1 cellular context compared by ENCODE assay signal in genomic region chr11:104694259-104695070, GRCh38.
TF ChIP-seq lines count a peak whose summit lies in the region.

No MANE protein-coding gene starts in this region.

TF ChIP-seq in GM23338, 12 proteins besides CTCF, POLR2A, EP300 and RAD21 (continued from another document):
- TF ChIP-seq, protein P1, sequence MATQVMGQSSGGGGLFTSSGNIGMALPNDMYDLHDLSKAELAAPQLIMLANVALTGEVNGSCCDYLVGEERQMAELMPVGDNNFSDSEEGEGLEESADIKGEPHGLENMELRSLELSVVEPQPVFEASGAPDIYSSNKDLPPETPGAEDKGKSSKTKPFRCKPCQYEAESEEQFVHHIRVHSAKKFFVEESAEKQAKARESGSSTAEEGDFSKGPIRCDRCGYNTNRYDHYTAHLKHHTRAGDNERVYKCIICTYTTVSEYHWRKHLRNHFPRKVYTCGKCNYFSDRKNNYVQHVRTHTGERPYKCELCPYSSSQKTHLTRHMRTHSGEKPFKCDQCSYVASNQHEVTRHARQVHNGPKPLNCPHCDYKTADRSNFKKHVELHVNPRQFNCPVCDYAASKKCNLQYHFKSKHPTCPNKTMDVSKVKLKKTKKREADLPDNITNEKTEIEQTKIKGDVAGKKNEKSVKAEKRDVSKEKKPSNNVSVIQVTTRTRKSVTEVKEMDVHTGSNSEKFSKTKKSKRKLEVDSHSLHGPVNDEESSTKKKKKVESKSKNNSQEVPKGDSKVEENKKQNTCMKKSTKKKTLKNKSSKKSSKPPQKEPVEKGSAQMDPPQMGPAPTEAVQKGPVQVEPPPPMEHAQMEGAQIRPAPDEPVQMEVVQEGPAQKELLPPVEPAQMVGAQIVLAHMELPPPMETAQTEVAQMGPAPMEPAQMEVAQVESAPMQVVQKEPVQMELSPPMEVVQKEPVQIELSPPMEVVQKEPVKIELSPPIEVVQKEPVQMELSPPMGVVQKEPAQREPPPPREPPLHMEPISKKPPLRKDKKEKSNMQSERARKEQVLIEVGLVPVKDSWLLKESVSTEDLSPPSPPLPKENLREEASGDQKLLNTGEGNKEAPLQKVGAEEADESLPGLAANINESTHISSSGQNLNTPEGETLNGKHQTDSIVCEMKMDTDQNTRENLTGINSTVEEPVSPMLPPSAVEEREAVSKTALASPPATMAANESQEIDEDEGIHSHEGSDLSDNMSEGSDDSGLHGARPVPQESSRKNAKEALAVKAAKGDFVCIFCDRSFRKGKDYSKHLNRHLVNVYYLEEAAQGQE (IDR thresholded peaks at IDR 0.05; ENCODE audit: unreplicated experiment), result no peak
- TF ChIP-seq, protein P2, sequence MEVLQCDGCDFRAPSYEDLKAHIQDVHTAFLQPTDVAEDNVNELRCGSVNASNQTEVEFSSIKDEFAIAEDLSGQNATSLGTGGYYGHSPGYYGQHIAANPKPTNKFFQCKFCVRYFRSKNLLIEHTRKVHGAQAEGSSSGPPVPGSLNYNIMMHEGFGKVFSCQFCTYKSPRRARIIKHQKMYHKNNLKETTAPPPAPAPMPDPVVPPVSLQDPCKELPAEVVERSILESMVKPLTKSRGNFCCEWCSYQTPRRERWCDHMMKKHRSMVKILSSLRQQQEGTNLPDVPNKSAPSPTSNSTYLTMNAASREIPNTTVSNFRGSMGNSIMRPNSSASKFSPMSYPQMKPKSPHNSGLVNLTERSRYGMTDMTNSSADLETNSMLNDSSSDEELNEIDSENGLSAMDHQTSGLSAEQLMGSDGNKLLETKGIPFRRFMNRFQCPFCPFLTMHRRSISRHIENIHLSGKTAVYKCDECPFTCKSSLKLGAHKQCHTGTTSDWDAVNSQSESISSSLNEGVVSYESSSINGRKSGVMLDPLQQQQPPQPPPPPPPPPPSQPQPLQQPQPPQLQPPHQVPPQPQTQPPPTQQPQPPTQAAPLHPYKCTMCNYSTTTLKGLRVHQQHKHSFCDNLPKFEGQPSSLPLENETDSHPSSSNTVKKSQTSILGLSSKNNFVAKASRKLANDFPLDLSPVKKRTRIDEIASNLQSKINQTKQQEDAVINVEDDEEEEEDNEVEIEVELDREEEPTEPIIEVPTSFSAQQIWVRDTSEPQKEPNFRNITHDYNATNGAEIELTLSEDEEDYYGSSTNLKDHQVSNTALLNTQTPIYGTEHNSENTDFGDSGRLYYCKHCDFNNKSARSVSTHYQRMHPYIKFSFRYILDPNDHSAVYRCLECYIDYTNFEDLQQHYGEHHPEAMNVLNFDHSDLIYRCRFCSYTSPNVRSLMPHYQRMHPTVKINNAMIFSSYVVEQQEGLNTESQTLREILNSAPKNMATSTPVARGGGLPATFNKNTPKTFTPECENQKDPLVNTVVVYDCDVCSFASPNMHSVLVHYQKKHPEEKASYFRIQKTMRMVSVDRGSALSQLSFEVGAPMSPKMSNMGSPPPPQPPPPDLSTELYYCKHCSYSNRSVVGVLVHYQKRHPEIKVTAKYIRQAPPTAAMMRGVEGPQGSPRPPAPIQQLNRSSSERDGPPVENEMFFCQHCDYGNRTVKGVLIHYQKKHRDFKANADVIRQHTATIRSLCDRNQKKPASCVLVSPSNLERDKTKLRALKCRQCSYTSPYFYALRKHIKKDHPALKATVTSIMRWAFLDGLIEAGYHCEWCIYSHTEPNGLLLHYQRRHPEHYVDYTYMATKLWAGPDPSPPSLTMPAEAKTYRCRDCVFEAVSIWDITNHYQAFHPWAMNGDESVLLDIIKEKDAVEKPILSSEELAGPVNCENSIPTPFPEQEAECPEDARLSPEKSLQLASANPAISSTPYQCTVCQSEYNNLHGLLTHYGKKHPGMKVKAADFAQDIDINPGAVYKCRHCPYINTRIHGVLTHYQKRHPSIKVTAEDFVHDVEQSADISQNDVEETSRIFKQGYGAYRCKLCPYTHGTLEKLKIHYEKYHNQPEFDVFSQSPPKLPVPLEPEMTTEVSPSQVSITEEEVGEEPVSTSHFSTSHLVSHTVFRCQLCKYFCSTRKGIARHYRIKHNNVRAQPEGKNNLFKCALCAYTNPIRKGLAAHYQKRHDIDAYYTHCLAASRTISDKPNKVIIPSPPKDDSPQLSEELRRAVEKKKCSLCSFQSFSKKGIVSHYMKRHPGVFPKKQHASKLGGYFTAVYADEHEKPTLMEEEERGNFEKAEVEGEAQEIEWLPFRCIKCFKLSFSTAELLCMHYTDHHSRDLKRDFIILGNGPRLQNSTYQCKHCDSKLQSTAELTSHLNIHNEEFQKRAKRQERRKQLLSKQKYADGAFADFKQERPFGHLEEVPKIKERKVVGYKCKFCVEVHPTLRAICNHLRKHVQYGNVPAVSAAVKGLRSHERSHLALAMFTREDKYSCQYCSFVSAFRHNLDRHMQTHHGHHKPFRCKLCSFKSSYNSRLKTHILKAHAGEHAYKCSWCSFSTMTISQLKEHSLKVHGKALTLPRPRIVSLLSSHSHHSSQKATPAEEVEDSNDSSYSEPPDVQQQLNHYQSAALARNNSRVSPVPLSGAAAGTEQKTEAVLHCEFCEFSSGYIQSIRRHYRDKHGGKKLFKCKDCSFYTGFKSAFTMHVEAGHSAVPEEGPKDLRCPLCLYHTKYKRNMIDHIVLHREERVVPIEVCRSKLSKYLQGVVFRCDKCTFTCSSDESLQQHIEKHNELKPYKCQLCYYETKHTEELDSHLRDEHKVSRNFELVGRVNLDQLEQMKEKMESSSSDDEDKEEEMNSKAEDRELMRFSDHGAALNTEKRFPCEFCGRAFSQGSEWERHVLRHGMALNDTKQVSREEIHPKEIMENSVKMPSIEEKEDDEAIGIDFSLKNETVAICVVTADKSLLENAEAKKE (CRISPR knock-in tag; IDR thresholded peaks at IDR 0.05), result no peak
- TF ChIP-seq ZNF331 (CRISPR knock-in tag; IDR thresholded peaks at IDR 0.05; ENCODE audit: low read depth), result no peak
